ENCODE assay signal across 12 cellular contexts in the genomic region with DNA sequence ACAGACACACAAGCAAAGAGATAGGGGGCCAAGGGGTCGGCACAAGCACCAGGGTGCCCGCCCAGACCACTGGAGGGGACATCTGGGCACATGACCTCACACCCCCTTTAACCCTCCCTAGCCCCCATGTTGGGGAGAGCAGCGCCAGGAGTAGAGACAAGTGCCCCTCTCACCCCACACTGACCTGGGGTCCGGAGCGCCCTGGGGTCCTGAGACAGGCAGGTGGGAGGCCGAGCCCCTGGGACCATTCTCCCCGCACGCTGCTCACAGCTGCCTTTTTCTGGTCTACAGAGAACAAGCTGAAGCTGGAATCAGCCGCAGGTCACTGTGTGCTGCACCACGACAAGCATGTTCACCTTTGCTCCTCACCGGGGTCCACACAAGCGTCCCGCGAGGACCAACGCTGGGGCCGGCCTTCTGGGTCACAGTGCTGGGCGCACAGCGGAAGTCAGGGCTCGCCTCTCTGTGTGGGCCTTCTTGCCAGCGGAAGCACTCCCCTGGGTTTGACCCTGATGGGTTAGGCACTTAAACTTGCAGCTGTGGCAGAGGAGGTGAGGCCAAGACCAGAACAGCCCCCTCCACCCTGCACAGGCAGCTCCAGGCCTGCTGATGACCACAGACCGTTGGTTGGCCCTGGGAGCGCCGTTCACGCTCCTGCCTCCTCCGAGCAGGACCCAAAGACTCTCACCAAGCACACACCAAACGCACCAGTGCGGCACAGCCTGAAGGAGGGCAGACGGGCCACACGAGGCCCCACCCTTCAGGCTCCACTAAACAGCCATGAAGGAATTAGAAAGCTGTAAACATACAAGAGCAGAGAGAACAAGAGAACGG.
"Had no signal": no experiment of that assay in that cellular context is flagged by ENCODE, and none has a peak within 500 bp of the region (broad histone marks: within the 10 kb centered on the region; RNA-seq: fewer than 3 reads in every experiment).

No MANE protein-coding gene starts in this region.

- H3K4me3 ChIP-seq: heart right ventricle, uterus had no signal

- H3K36me3 ChIP-seq: heart right ventricle, uterus had no signal

- H3K9me3 Mint-ChIP-seq: activated naive CD8-positive, alpha-beta T cell treated with anti-CD3 and anti-CD28 coated beads for 36 hours had no signal

- H3K4me1 ChIP-seq: heart right ventricle, uterus had no signal

- H3K27ac ChIP-seq: heart right ventricle, uterus had no signal

- ATAC-seq: heart right ventricle, T-helper 17 cell had no signal

- H3K27me3 ChIP-seq: uterus had no signal

- DNase-seq: activated CD4-positive, CD25-positive, alpha-beta regulatory T cell; activated gamma-delta T cell treated with Interleukin-2 at 50 U/mL for 16 hours; activated naive CD8-positive, alpha-beta T cell treated with anti-CD3 and anti-CD28 coated beads for 36 hours; activated T-cell treated with anti-CD3 and anti-CD28 coated beads, Interleukin-2, amount 50 U/mL, for 48 hours; aorta; heart right ventricle; islet precursor cell; midbrain; stimulated activated CD4-positive, alpha-beta T cell treated with anti-CD3 and anti-CD28 coated beads, Interleukin-4, amount 100 ng/mL, for 1 hour; stimulated activated CD8-positive, alpha-beta memory T cell treated with anti-CD3 and anti-CD28 coated beads, Interleukin-4, amount 100 ng/mL, for 48 hours; T-helper 17 cell; uterus had no signal

- H3K27ac Mint-ChIP-seq: activated naive CD8-positive, alpha-beta T cell treated with anti-CD3 and anti-CD28 coated beads for 36 hours; T-helper 17 cell had no signal

- H3K36me3 Mint-ChIP-seq: activated naive CD8-positive, alpha-beta T cell treated with anti-CD3 and anti-CD28 coated beads for 36 hours had no signal

- H3K9me3 ChIP-seq: heart right ventricle, uterus had no signal

- H3K4me3 Mint-ChIP-seq: activated naive CD8-positive, alpha-beta T cell treated with anti-CD3 and anti-CD28 coated beads for 36 hours; T-helper 17 cell had no signal
